In genomic region chr6:84422380-84422968, GRCh38 we compare ENCODE assay signal across 8 cellular contexts.
DNase-seq lines count a peak whose midpoint lies in the region; ATAC-seq and TF ChIP-seq lines count a peak whose summit lies in the region.

No MANE protein-coding gene starts in this region.

- TF ChIP-seq POLR2A in erythroblast (IDR thresholded peaks at IDR 0.05; ENCODE audit: low read length) = no peak

- H3K36me3 ChIP-seq in PC-3 (ENCODE audit: low read depth, low read length) = no peaks in the 10 kb centered on the region

- H3K4me1 ChIP-seq in PC-3 (ENCODE audit: insufficient read depth, low read length) = no peaks in the 10 kb centered on the region

- TF ChIP-seq CTCF in PC-3 (conservative IDR thresholded peaks at IDR 0.05; ENCODE audit: low read depth, low read length) = peak; percentile 58
- TF ChIP-seq CTCF in nephron (IDR thresholded peaks at IDR 0.05; ENCODE audit: unreplicated experiment in 3 of 3) = peak; percentile 88 to 93 (median 92)

- no TSS peak for BruUV-seq in PC-3 (replicated peaks; lab: Mats Ljungman, UMichigan)

- no peaks in the 10 kb centered on the region for H4K20me1 ChIP-seq in PC-3 (ENCODE audit: low read length)

- H3K9me3 ChIP-seq in PC-3 (ENCODE audit: low read length) = no peaks in the 10 kb centered on the region

- H3K4me2 ChIP-seq in PC-3 (ENCODE audit: low read length) = no peak overlapping the region

- no peaks in the 10 kb centered on the region for H3K9me2 ChIP-seq in PC-3 (replicated peaks; ENCODE audit: low read length)

- no peak overlapping the region for H3K27ac ChIP-seq in PC-3 (ENCODE audit: low read length)

- no peak overlapping the region for H3K4me3 ChIP-seq in PC-3 (ENCODE audit: low read length)

- H3K9ac ChIP-seq in PC-3 (ENCODE audit: low read length) = no peak overlapping the region

- H3K79me2 ChIP-seq in PC-3 (ENCODE audit: low read length) = no peaks in the 10 kb centered on the region

- H3K36me3 Mint-ChIP-seq in activated CD4-positive, alpha-beta T cell treated with anti-CD3 and anti-CD28 coated beads, Interleukin-2, amount 10 ng/mL, durations not matched to agents 24 days and 14 days (ENCODE audit: low read depth) = no peaks in the 10 kb centered on the region
- H3K36me3 Mint-ChIP-seq in nephron (ENCODE audit: low read depth) = no peaks in the 10 kb centered on the region

- H3K27me3 ChIP-seq in PC-3 (ENCODE audit: low read length) = no peaks in the 10 kb centered on the region

- intact Hi-C loops in activated CD4-positive, alpha-beta T cell treated with anti-CD3 and anti-CD28 coated beads, Interleukin-2, amount 10 ng/mL, durations not matched to agents 24 days and 14 days (cut with micrococcal nuclease) = no loop called here
- intact Hi-C loops in PC-3 (cut with micrococcal nuclease) = loop anchor here (2.0 kb wide), 1 partner anchor 258 kb away; no protein-coding TSS in a partner anchor

- POLR2A ChIA-PET in PC-3 (lab: Charles Lee; ENCODE audit: unreplicated experiment) = interaction anchor here (0.5 kb wide), 1 partner anchor 100 kb away, joined by 4 read pairs; no protein-coding TSS in a partner anchor

- peak; percentile 67 for ATAC-seq in HG02852 (IDR thresholded peaks at IDR 0.05; ENCODE audit: unreplicated experiment)
- ATAC-seq in PC-3 = 0 out of 2 replicates have a peak, but pooled peaks have one; percentile 43
- no peak for ATAC-seq in GM19397 (IDR thresholded peaks at IDR 0.05; ENCODE audit: unreplicated experiment)

- peak; percentile 64 for DNase-seq in activated CD4-positive, alpha-beta T cell treated with anti-CD3 and anti-CD28 coated beads, Interleukin-2, amount 10 ng/mL, durations not matched to agents 24 days and 14 days
- no peak for DNase-seq in activated CD4-positive, alpha-beta T cell treated with anti-CD3 and anti-CD28 coated beads, Interleukin-2, amount 50 U/mL, for 1 hour
- DNase-seq in PC-3 = peak; percentile 18
- DNase-seq in erythroblast (lab: John Stamatoyannopoulos, UW) = peak; percentile 38 to 66
- DNase-seq in activated CD4-positive, CD25-positive, alpha-beta regulatory T cell treated with anti-CD3 and anti-CD28 coated beads, Interleukin-2, amount 50 U/mL, for 72 hours = no peak

- H3K27ac Mint-ChIP-seq in activated CD4-positive, alpha-beta T cell treated with anti-CD3 and anti-CD28 coated beads, Interleukin-2, amount 10 ng/mL, durations not matched to agents 24 days and 14 days = no peak overlapping the region
- H3K27ac Mint-ChIP-seq in nephron = peak overlapping the region in 2 of 3 experiments; percentile 2 to 48

- H3K4me1 Mint-ChIP-seq in activated CD4-positive, alpha-beta T cell treated with anti-CD3 and anti-CD28 coated beads, Interleukin-2, amount 10 ng/mL, durations not matched to agents 24 days and 14 days = no peaks in the 10 kb centered on the region
- H3K4me1 Mint-ChIP-seq in nephron = peaks cover 40% of the 10 kb centered on the region

- no peak overlapping the region for H2AFZ ChIP-seq in PC-3 (ENCODE audit: low read length)

- CTCF ChIA-PET in PC-3 (lab: Charles Lee) = no interaction called here

- peaks cover 8% of the 10 kb centered on the region for H3K27me3 Mint-ChIP-seq in activated CD4-positive, alpha-beta T cell treated with anti-CD3 and anti-CD28 coated beads, Interleukin-2, amount 10 ng/mL, durations not matched to agents 24 days and 14 days
- H3K27me3 Mint-ChIP-seq in nephron (ENCODE audit: low read depth) = peaks cover 34% of the 10 kb centered on the region

- no peaks in the 10 kb centered on the region for H3F3A ChIP-seq in PC-3 (ENCODE audit: low read length, unreplicated experiment)

- no peak overlapping the region for H3K4me3 Mint-ChIP-seq in activated CD4-positive, alpha-beta T cell treated with anti-CD3 and anti-CD28 coated beads, Interleukin-2, amount 10 ng/mL, durations not matched to agents 24 days and 14 days
- peak overlapping the region in 2 of 3 experiments; percentile 1 for H3K4me3 Mint-ChIP-seq in nephron

- no peaks in the 10 kb centered on the region for H3K9me3 Mint-ChIP-seq in activated CD4-positive, alpha-beta T cell treated with anti-CD3 and anti-CD28 coated beads, Interleukin-2, amount 10 ng/mL, durations not matched to agents 24 days and 14 days
- no peaks in the 10 kb centered on the region for H3K9me3 Mint-ChIP-seq in nephron

Comparison
In these comparisons a context has a peak if more than half of its experiments do, and no peak if none do; other contexts are left out.
1. DNase-seq: peak in activated CD4-positive, alpha-beta T cell treated with anti-CD3 and anti-CD28 coated beads, Interleukin-2, amount 10 ng/mL, durations not matched to agents 24 days and 14 days (single experiment), PC-3 (single experiment) and erythroblast (2 of 2); none in activated CD4-positive, alpha-beta T cell treated with anti-CD3 and anti-CD28 coated beads, Interleukin-2, amount 50 U/mL, for 1 hour (single experiment) and activated CD4-positive, CD25-positive, alpha-beta regulatory T cell treated with anti-CD3 and anti-CD28 coated beads, Interleukin-2, amount 50 U/mL, for 72 hours (single experiment).